In the genomic region with DNA sequence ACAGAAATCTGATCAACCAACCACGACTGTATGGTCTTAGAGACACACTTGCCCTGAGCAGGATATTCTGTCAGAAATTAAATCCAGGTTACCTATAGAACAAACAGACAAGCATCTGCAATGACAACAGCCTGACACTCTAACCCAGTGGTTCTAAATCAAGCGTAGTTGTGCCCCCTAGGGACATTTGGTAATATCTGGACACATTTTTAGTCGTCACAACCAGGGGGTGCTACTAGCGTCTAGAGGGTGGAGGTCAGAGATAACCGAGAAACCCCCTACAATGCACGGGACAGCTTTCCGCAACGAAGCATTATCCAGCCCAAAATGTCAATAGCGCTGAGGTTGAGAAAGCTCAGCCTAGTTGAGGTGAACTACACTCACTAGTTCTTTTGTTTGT, we compare ENCODE assay signal across 1 cellular context.
TF ChIP-seq lines count a peak whose summit lies in the region.

No MANE protein-coding gene starts in this region.

TF ChIP-seq in GM23338, 12 proteins besides CTCF, POLR2A, EP300 and RAD21 (continued from another document):
- TF ChIP-seq, protein P1, sequence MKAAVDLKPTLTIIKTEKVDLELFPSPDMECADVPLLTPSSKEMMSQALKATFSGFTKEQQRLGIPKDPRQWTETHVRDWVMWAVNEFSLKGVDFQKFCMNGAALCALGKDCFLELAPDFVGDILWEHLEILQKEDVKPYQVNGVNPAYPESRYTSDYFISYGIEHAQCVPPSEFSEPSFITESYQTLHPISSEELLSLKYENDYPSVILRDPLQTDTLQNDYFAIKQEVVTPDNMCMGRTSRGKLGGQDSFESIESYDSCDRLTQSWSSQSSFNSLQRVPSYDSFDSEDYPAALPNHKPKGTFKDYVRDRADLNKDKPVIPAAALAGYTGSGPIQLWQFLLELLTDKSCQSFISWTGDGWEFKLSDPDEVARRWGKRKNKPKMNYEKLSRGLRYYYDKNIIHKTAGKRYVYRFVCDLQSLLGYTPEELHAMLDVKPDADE (IDR thresholded peaks at IDR 0.05) = no peak
TF ChIP-seq in GM23338: peak in this region for 0.
